In genomic region chr5:123807177-123807900, GRCh38 we compare ENCODE assay signal across 12 cellular contexts.
DNase-seq lines count a peak whose midpoint lies in the region; ATAC-seq and TF ChIP-seq lines count a peak whose summit lies in the region.
"Had no signal": no experiment of that assay in that cellular context is flagged by ENCODE, and none has a peak within 500 bp of the region (broad histone marks: within the 10 kb centered on the region; RNA-seq: fewer than 3 reads in every experiment).

No MANE protein-coding gene starts in this region.

- no peak overlapping the region for H3K4me3 Mint-ChIP-seq in T-cell
- no peak overlapping the region for H3K4me3 Mint-ChIP-seq in stimulated activated naive B cell treated with anti-CD40 and anti-IgM and Interleukin-4, amounts not matched to agents 10 μg/mL and 1 μg/mL and 100 μg/mL, for 72 hours
- H3K4me3 Mint-ChIP-seq: immature natural killer cell had no signal

- H3K9ac ChIP-seq in mesendoderm (ENCODE audit: low read length): no peak overlapping the region

- no peak for ATAC-seq in T-cell (replicated peaks in 1 of 4)
- ATAC-seq in HG03354 (IDR thresholded peaks at IDR 0.05; ENCODE audit: poor library complexity, severe bottlenecking, unreplicated experiment): no peak
- ATAC-seq in stimulated activated naive B cell treated with anti-CD40 and anti-IgM and Interleukin-4, amounts not matched to agents 10 μg/mL and 1 μg/mL and 100 μg/mL, for 72 hours (replicated peaks): no peak
- ATAC-seq: activated naive CD4-positive, alpha-beta T cell treated with anti-CD3 and anti-CD28 coated beads, Interleukin-2, amount 50 U/mL, for 72 hours; HepG2 had no signal

- no peaks in the 10 kb centered on the region for H3K79me2 ChIP-seq in DOHH2 (ENCODE audit: control insufficient read depth, low read length)
- H3K79me2 ChIP-seq in mesendoderm (ENCODE audit: control insufficient read depth, insufficient read depth, low read length): no peaks in the 10 kb centered on the region

- H3K9me2 ChIP-seq in DOHH2 (replicated peaks; ENCODE audit: control insufficient read depth, low read length): no peaks in the 10 kb centered on the region

- H3K56ac ChIP-seq in mesendoderm (ENCODE audit: low read length): peak overlapping the region; percentile 2

- H3K4me3 ChIP-seq in DOHH2 (ENCODE audit: low read length): no peak overlapping the region; the same call in 1 of the 2 replicates
- H3K4me3 ChIP-seq in mesendoderm (ENCODE audit: low read length): no peak overlapping the region

- H3K9me3 Mint-ChIP-seq in T-cell: no peaks in the 10 kb centered on the region
- no peaks in the 10 kb centered on the region for H3K9me3 Mint-ChIP-seq in stimulated activated naive B cell treated with anti-CD40 and anti-IgM and Interleukin-4, amounts not matched to agents 10 μg/mL and 1 μg/mL and 100 μg/mL, for 72 hours
- H3K9me3 Mint-ChIP-seq: activated naive CD4-positive, alpha-beta T cell treated with anti-CD3 and anti-CD28 coated beads, Interleukin-2, amount 50 U/mL, for 72 hours had no signal

- H4K5ac ChIP-seq in mesendoderm (ENCODE audit: low read length): no peak overlapping the region

- POLR2A ChIA-PET in T-cell (lab: Charles Lee): no interaction called here

- CTCF ChIA-PET in T-cell (lab: Charles Lee): no interaction called here

- peak; percentile 54 for DNase-seq in NCI-H146 (lab: John Stamatoyannopoulos, UW)
- DNase-seq in astrocyte of the hippocampus (ENCODE audit: low read depth, low spot score): peak; percentile 45
- DNase-seq in mesendoderm: peak; percentile 66
- no peak for DNase-seq in T-cell
- DNase-seq in stimulated activated CD4-positive, alpha-beta T cell treated with anti-CD3 and anti-CD28 coated beads, Interleukin-4, amount 100 ng/mL, for 1 hour: no peak
- no peak for DNase-seq in stimulated activated naive B cell treated with anti-CD40 and anti-IgM and Interleukin-4, amounts not matched to agents 10 μg/mL and 1 μg/mL and 100 μg/mL, for 72 hours
- DNase-seq: activated CD4-positive, alpha-beta T cell treated with anti-CD3 and anti-CD28 coated beads, Interleukin-2, amount 50 U/mL, for 4 hours; immature natural killer cell had no signal

- no peak overlapping the region for H3K23ac ChIP-seq in mesendoderm (ENCODE audit: low read length)

- no peak overlapping the region for H2AK5ac ChIP-seq in mesendoderm (ENCODE audit: low read length)

- peaks cover 19% of the 10 kb centered on the region for H3F3A ChIP-seq in DOHH2 (ENCODE audit: control insufficient read depth, insufficient read depth)

- no peaks in the 10 kb centered on the region for H3K4me1 Mint-ChIP-seq in T-cell
- peaks cover 12 to 25% of the 10 kb centered on the region in 2 donors for H3K4me1 Mint-ChIP-seq in stimulated activated naive B cell treated with anti-CD40 and anti-IgM and Interleukin-4, amounts not matched to agents 10 μg/mL and 1 μg/mL and 100 μg/mL, for 72 hours
- H3K4me1 Mint-ChIP-seq: immature natural killer cell had no signal

- H4K20me1 ChIP-seq in DOHH2 (ENCODE audit: control insufficient read depth, insufficient read depth, low read depth, low read length): no peaks in the 10 kb centered on the region

- no peak overlapping the region for H2BK5ac ChIP-seq in mesendoderm (ENCODE audit: low read length)

- H3K4me1 ChIP-seq in DOHH2 (ENCODE audit: control insufficient read depth, low read length): peaks cover 72% of the 10 kb centered on the region
- H3K4me1 ChIP-seq in mesendoderm (ENCODE audit: control insufficient read depth, low read depth, low read length): peaks cover 25% of the 10 kb centered on the region

- H3K4me2 ChIP-seq in DOHH2 (ENCODE audit: low read length) (peak overlapping the region; percentile 77), mesendoderm (ENCODE audit: low read length) (no peak overlapping the region)

- no CpG with 5 or more reads among the region's 5 CpGs for WGBS in mesendoderm (ENCODE audit: extremely low coverage, insufficient coverage, low lambda C conversion rate)

- no peak overlapping the region for H4K8ac ChIP-seq in mesendoderm (ENCODE audit: low read depth, low read length)

- H3K36me3 ChIP-seq in DOHH2 (ENCODE audit: control insufficient read depth, low read length): 0 out of 2 replicates have a peak, but pooled peaks cover 2% of the 10 kb centered on the region
- no peaks in the 10 kb centered on the region for H3K36me3 ChIP-seq in mesendoderm (ENCODE audit: control insufficient read depth, insufficient read depth, low read length)

- peak overlapping the region; percentile 88 for H2BK120ac ChIP-seq in mesendoderm (ENCODE audit: low read depth, low read length)

- no peaks in the 10 kb centered on the region for H3K79me1 ChIP-seq in mesendoderm (ENCODE audit: low read length)

- no peak overlapping the region for H3K27ac Mint-ChIP-seq in T-cell
- H3K27ac Mint-ChIP-seq in stimulated activated naive B cell treated with anti-CD40 and anti-IgM and Interleukin-4, amounts not matched to agents 10 μg/mL and 1 μg/mL and 100 μg/mL, for 72 hours: no peak overlapping the region
- H3K27ac Mint-ChIP-seq: activated naive CD4-positive, alpha-beta T cell treated with anti-CD3 and anti-CD28 coated beads, Interleukin-2, amount 50 U/mL, for 72 hours; immature natural killer cell had no signal

- no peak overlapping the region for H3K4ac ChIP-seq in mesendoderm (ENCODE audit: low read depth, low read length)

- H3K27me3 ChIP-seq in DOHH2 (ENCODE audit: control insufficient read depth, low read length): no peaks in the 10 kb centered on the region
- H3K27me3 ChIP-seq in mesendoderm (ENCODE audit: insufficient read depth, low read length, poor library complexity): no peaks in the 10 kb centered on the region

- no peaks in the 10 kb centered on the region for H3K36me3 Mint-ChIP-seq in T-cell
- no peaks in the 10 kb centered on the region for H3K36me3 Mint-ChIP-seq in stimulated activated naive B cell treated with anti-CD40 and anti-IgM and Interleukin-4, amounts not matched to agents 10 μg/mL and 1 μg/mL and 100 μg/mL, for 72 hours
- H3K36me3 Mint-ChIP-seq: activated naive CD4-positive, alpha-beta T cell treated with anti-CD3 and anti-CD28 coated beads, Interleukin-2, amount 50 U/mL, for 72 hours; immature natural killer cell had no signal

- no peak for TF ChIP-seq CTCF in DOHH2 (IDR thresholded peaks at IDR 0.05; ENCODE audit: low read depth, low read length, poor library complexity, severe bottlenecking)

- H3K18ac ChIP-seq in mesendoderm (ENCODE audit: low read length): peak overlapping the region; percentile 68

- H3K9me3 ChIP-seq in DOHH2 (ENCODE audit: control insufficient read depth, insufficient read depth, low read length): no peaks in the 10 kb centered on the region

- no peaks in the 10 kb centered on the region for H3K27me3 Mint-ChIP-seq in T-cell
- no peaks in the 10 kb centered on the region for H3K27me3 Mint-ChIP-seq in stimulated activated naive B cell treated with anti-CD40 and anti-IgM and Interleukin-4, amounts not matched to agents 10 μg/mL and 1 μg/mL and 100 μg/mL, for 72 hours

- H2BK15ac ChIP-seq in mesendoderm (replicated peaks; ENCODE audit: low read depth): peak overlapping the region; percentile 47

- H3K27ac ChIP-seq in DOHH2 (ENCODE audit: low read depth, low read length): peak overlapping the region; percentile 90; the same call in 1 of the 2 replicates
- H3K27ac ChIP-seq in mesendoderm (ENCODE audit: low read depth, low read length): no peak overlapping the region

Comparison
In these comparisons a context has a peak if more than half of its experiments do, and no peak if none do; other contexts are left out.
1. DNase-seq: peak in NCI-H146 (single experiment), astrocyte of the hippocampus (single experiment) and mesendoderm (single experiment); none in T-cell (0 of 34), stimulated activated CD4-positive, alpha-beta T cell treated with anti-CD3 and anti-CD28 coated beads, Interleukin-4, amount 100 ng/mL, for 1 hour (single experiment) and stimulated activated naive B cell treated with anti-CD40 and anti-IgM and Interleukin-4, amounts not matched to agents 10 μg/mL and 1 μg/mL and 100 μg/mL, for 72 hours (single experiment).